22 cellular contexts compared by ENCODE assay signal in genomic region chr1:153337980-153338853, GRCh38. TPM values are rescaled to one million over a fixed set of nuclear protein-coding genes. Genes with fewer than 3 reads are reported as not detected.
DNase-seq lines count a peak whose midpoint lies in the region; ATAC-seq and TF ChIP-seq lines count a peak whose summit lies in the region.
"Had no signal": no experiment of that assay in that cellular context is flagged by ENCODE, and none has a peak within 500 bp of the region (broad histone marks: within the 10 kb centered on the region; RNA-seq: fewer than 3 reads in every experiment).

No MANE protein-coding gene starts in this region.

- 64% methylated on average over 8 of the region's 8 CpGs for WGBS in esophagus muscularis mucosa

- H3K4me2 ChIP-seq in BLaER1: peak overlapping the region; percentile 85; the same call in 1 of the 2 replicates

- H3K9me3 Mint-ChIP-seq in activated naive CD8-positive, alpha-beta T cell treated with anti-CD3 and anti-CD28 coated beads for 36 hours: no peaks in the 10 kb centered on the region

- CTCF ChIA-PET in HEK293T (lab: Yijun Ruan, JAX): interaction anchor here (0.6 to 1.0 kb wide), 2 partner anchors 157 to 333 kb away, joined by 3 to 4 read pairs; no protein-coding TSS in a partner anchor

- DNase-seq in HEK293T (ENCODE audit: extremely low spot score) (peak; percentile 3), esophagus muscularis mucosa (ENCODE audit: extremely low spot score) (peak; percentile 90), upper lobe of right lung (no peak), Ammon's horn (ENCODE audit: low spot score) (no peak)
- no peak for DNase-seq in activated naive CD8-positive, alpha-beta T cell treated with anti-CD3 and anti-CD28 coated beads for 36 hours
- DNase-seq: 8988T; BE2C; CD4-positive, alpha-beta memory T cell; DMS 273 treated with DMSO at 0.1 percent for 48 hours; DMS53; DND-41; EL; GM23248; IMR-90; KBM-7 had no signal

- H3K4me1 Mint-ChIP-seq in activated naive CD8-positive, alpha-beta T cell treated with anti-CD3 and anti-CD28 coated beads for 36 hours: peaks cover 8% of the 10 kb centered on the region

- no peak for TF ChIP-seq POLR2A in esophagus muscularis mucosa (IDR thresholded peaks at IDR 0.05; ENCODE audit: low read depth)

- ATAC-seq in upper lobe of right lung (peak; percentile 19), GM19351 (IDR thresholded peaks at IDR 0.05; ENCODE audit: unreplicated experiment) (no peak)

- no peak overlapping the region for H3K4me3 Mint-ChIP-seq in activated naive CD8-positive, alpha-beta T cell treated with anti-CD3 and anti-CD28 coated beads for 36 hours
- H3K4me3 Mint-ChIP-seq: CD14-positive monocyte had no signal

- intact Hi-C loops in esophagus muscularis mucosa (cut with DNase I) (no loop called here), upper lobe of right lung (cut with DNase I) (no loop called here)

- no peak for TF ChIP-seq CTCF in esophagus muscularis mucosa (IDR thresholded peaks at IDR 0.05)
- TF ChIP-seq CTCF in upper lobe of right lung (IDR thresholded peaks at IDR 0.05): no peak

- 0 out of 2 replicates have a peak, but pooled peaks cover 4% of the 10 kb centered on the region for H3K27me3 ChIP-seq in BLaER1
- peaks cover 0 to 15% (median 0%) of the 10 kb centered on the region in 4 donors for H3K27me3 ChIP-seq in esophagus muscularis mucosa
- H3K27me3 ChIP-seq in upper lobe of right lung: no peaks in the 10 kb centered on the region

- POLR2A ChIA-PET in HEK293T (lab: Yijun Ruan, JAX): no interaction called here

- no peak for TF ChIP-seq EP300 in esophagus muscularis mucosa (IDR thresholded peaks at IDR 0.05)

- H3K4me1 ChIP-seq in BLaER1: peaks cover 57% of the 10 kb centered on the region
- H3K4me1 ChIP-seq in esophagus muscularis mucosa: no peaks in the 10 kb centered on the region
- no peaks in the 10 kb centered on the region for H3K4me1 ChIP-seq in upper lobe of right lung
- H3K4me1 ChIP-seq: BE2C, HAP-1 had no signal

- no peaks in the 10 kb centered on the region for H4K20me1 ChIP-seq in BLaER1

- no peak overlapping the region for H3K9ac ChIP-seq in BLaER1
- H3K9ac ChIP-seq: GM23248 had no signal

- H3K4me3 ChIP-seq in BLaER1: no peak overlapping the region
- H3K4me3 ChIP-seq in esophagus muscularis mucosa: no peak overlapping the region
- H3K4me3 ChIP-seq in upper lobe of right lung: no peak overlapping the region
- H3K4me3 ChIP-seq: GM23248, HAP-1 had no signal

- no peak overlapping the region for H3K27ac Mint-ChIP-seq in activated naive CD8-positive, alpha-beta T cell treated with anti-CD3 and anti-CD28 coated beads for 36 hours

- peaks cover 10% of the 10 kb centered on the region for H3K27me3 Mint-ChIP-seq in activated naive CD8-positive, alpha-beta T cell treated with anti-CD3 and anti-CD28 coated beads for 36 hours

- H3K27ac ChIP-seq in BLaER1 (no peak overlapping the region), esophagus muscularis mucosa (replicated peaks in 1 of 4) (no peak overlapping the region), upper lobe of right lung (no peak overlapping the region)
- H3K27ac ChIP-seq: GM23248, HL-60 had no signal

- H3K9me3 ChIP-seq in BLaER1 (peaks cover 18% of the 10 kb centered on the region; the same call in 1 of the 2 replicates), esophagus muscularis mucosa (no peaks in the 10 kb centered on the region), upper lobe of right lung (no peaks in the 10 kb centered on the region)
- H3K9me3 ChIP-seq: BE2C, HAP-1 had no signal

- H3K36me3 ChIP-seq in BLaER1 (no peaks in the 10 kb centered on the region), esophagus muscularis mucosa (no peaks in the 10 kb centered on the region), upper lobe of right lung (no peaks in the 10 kb centered on the region)
- H3K36me3 ChIP-seq: BE2C, HAP-1 had no signal

- no peaks in the 10 kb centered on the region for H3K36me3 Mint-ChIP-seq in activated naive CD8-positive, alpha-beta T cell treated with anti-CD3 and anti-CD28 coated beads for 36 hours
- H3K36me3 Mint-ChIP-seq: CD14-positive monocyte; CD4-positive, alpha-beta memory T cell had no signal

TF ChIP-seq in HEK293T, 16 proteins besides CTCF, POLR2A, EP300 and RAD21:
- TF ChIP-seq TARDBP (IDR thresholded peaks at IDR 0.05) (no peak), NFRKB (IDR thresholded peaks at IDR 0.05) (no peak), SP1 (IDR thresholded peaks at IDR 0.05) (no peak), CTBP1 (IDR thresholded peaks at IDR 0.05; ENCODE audit: borderline replicate concordance) (no peak), SUZ12 (IDR thresholded peaks at IDR 0.05) (no peak), L3MBTL2 (conservative IDR thresholded peaks at IDR 0.05) (no peak), PKNOX1 (IDR thresholded peaks at IDR 0.05) (no peak), FOXM1 (IDR thresholded peaks at IDR 0.05; ENCODE audit: borderline replicate concordance) (no peak), ARNT (IDR thresholded peaks at IDR 0.05) (no peak)

RNA-seq across cellular contexts. Expression of gene PGLYRP4, which starts 10.4 kb away (rescaled TPM):
- total RNA-seq in esophagus muscularis mucosa (not detected), upper lobe of right lung (not detected)
- total RNA-seq in activated naive CD8-positive, alpha-beta T cell treated with anti-CD3 and anti-CD28 coated beads for 36 hours: not detected
- total RNA-seq: CD4-positive, alpha-beta memory T cell; G401; GM23248; H4; IMR-90 had no signal

RNA-seq across cellular contexts. Expression of gene S100A9, which starts 19.4 kb away (rescaled TPM):
- 100 to 1,000 TPM in 2 of 4 donors, 10 to 100 TPM in 2; 61.2 to 845 (median 119) TPM for total RNA-seq in esophagus muscularis mucosa
- total RNA-seq in upper lobe of right lung: 418 TPM
- total RNA-seq in activated naive CD8-positive, alpha-beta T cell treated with anti-CD3 and anti-CD28 coated beads for 36 hours: not detected
- total RNA-seq: GM23248, H4, IMR-90 had no signal

RNA-seq across cellular contexts. Expression of gene PGLYRP3, which starts 25.5 kb away (rescaled TPM):
- total RNA-seq in esophagus muscularis mucosa (not detected), upper lobe of right lung (not detected)
- total RNA-seq in activated naive CD8-positive, alpha-beta T cell treated with anti-CD3 and anti-CD28 coated beads for 36 hours: not detected
- total RNA-seq: CD4-positive, alpha-beta memory T cell; G401; GM23248; H4; IMR-90 had no signal

RNA-seq across cellular contexts. Expression of gene S100A12, which starts 37.2 kb away (rescaled TPM):
- total RNA-seq in esophagus muscularis mucosa (10 to 100 TPM in 1 of 4 donors, not detected in 3; 33.1 TPM), upper lobe of right lung (22.8 TPM)
- total RNA-seq in activated naive CD8-positive, alpha-beta T cell treated with anti-CD3 and anti-CD28 coated beads for 36 hours: not detected
- total RNA-seq: CD4-positive, alpha-beta memory T cell; G401; GM23248; H4; IMR-90 had no signal

RNA-seq across cellular contexts. Expression of gene S100A8, which starts 52.7 kb away (rescaled TPM):
- total RNA-seq in esophagus muscularis mucosa (100 to 1,000 TPM in 1 of 4 donors, 10 to 100 TPM in 2, 1 to 10 TPM in 1; 9.9 to 155 (median 12.0) TPM), upper lobe of right lung (266 TPM)
- total RNA-seq in activated naive CD8-positive, alpha-beta T cell treated with anti-CD3 and anti-CD28 coated beads for 36 hours: not detected
- total RNA-seq: G401, GM23248, H4, IMR-90 had no signal

Comparison
In these comparisons a context has a peak if more than half of its experiments do, and no peak if none do; other contexts are left out.
1. DNase-seq: peak in HEK293T (single experiment) and esophagus muscularis mucosa (single experiment); none in upper lobe of right lung (single experiment), activated naive CD8-positive, alpha-beta T cell treated with anti-CD3 and anti-CD28 coated beads for 36 hours (single experiment) and Ammon's horn (single experiment).
2. RNA of gene S100A9, which starts 19.4 kb away (total RNA-seq): 418 TPM in upper lobe of right lung (single experiment) and 61.2 to 845 TPM in esophagus muscularis mucosa; not detected in activated naive CD8-positive, alpha-beta T cell treated with anti-CD3 and anti-CD28 coated beads for 36 hours; every median in the first group is over 10 times any median in the second.